13 cellular contexts compared by ENCODE assay signal in the genomic region with DNA sequence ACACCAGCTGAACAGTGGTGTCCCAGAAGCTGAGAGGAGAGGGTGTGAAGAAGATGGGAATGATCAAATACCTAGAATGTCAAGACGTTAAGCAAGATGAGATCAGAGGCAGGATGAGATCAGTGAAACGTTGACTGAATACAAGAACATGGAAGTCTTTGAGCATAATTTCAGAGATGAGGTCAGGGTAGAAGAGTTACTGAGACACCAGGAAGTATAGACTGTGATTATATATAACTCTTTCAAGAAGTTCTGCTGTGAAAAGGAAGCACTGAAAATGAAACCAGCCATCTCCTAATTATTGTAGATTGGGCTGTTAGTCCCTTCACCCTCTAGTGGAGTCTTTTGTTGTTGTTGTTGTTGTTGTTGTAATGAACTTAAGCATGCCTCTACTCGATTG. TPM values are rescaled to one million over a fixed set of nuclear protein-coding genes. Genes with fewer than 3 reads are reported as not detected.
DNase-seq lines count a peak whose midpoint lies in the region; ATAC-seq, FAIRE-seq and TF ChIP-seq lines count a peak whose summit lies in the region.
"Had no signal": no experiment of that assay in that cellular context is flagged by ENCODE, and none has a peak within 500 bp of the region (broad histone marks: within the 10 kb centered on the region; RNA-seq: fewer than 3 reads in every experiment).

No MANE protein-coding gene starts in this region.

- H3K9me3 ChIP-seq in OCI-LY3 (ENCODE audit: insufficient read depth, low read length) (no peaks in the 10 kb centered on the region), small intestine (ENCODE audit: control insufficient read depth, low read depth) (no peaks in the 10 kb centered on the region)
- H3K9me3 ChIP-seq: left lung had no signal

- H3K79me2 ChIP-seq in OCI-LY3 (ENCODE audit: low read length): peaks cover 52% of the 10 kb centered on the region

- H4K20me1 ChIP-seq in OCI-LY3 (ENCODE audit: insufficient read depth, low read length): peaks cover 7% of the 10 kb centered on the region; the same call in 1 of the 2 replicates

- H3K27me3 ChIP-seq in OCI-LY3 (ENCODE audit: low read depth, low read length) (no peaks in the 10 kb centered on the region), small intestine (ENCODE audit: control insufficient read depth in 2 of 2, insufficient read depth in 2 of 2, low read length in 2 of 2) (no peaks in the 10 kb centered on the region)
- H3K27me3 ChIP-seq: left lung had no signal

- ATAC-seq in GM19455 (IDR thresholded peaks at IDR 0.05; ENCODE audit: unreplicated experiment): peak; percentile 57
- ATAC-seq in HG03025 (IDR thresholded peaks at IDR 0.05; ENCODE audit: low FRiP score, unreplicated experiment): peak; percentile 74
- ATAC-seq: CD8-positive, alpha-beta T cell; left lung had no signal

- no peak overlapping the region for H2AFZ ChIP-seq in OCI-LY3 (ENCODE audit: low read depth, low read length)

- no peak overlapping the region for H3K4me2 ChIP-seq in OCI-LY3 (ENCODE audit: low read length)

- H3K27ac ChIP-seq in OCI-LY3 (ENCODE audit: low read length) (peak overlapping the region; percentile 25; the same call in 1 of the 2 replicates), small intestine (ENCODE audit: low read depth in 1 of 2, low read length in 1 of 2) (no peak overlapping the region)
- H3K27ac ChIP-seq: left lung had no signal

- WGBS in small intestine, 3 donors: 67 to 79% (median 70%) methylated on average over 3 of the region's 3 CpGs

- H3K4me3 ChIP-seq in GM12875 (ENCODE audit: low read depth, low read length) (no peak overlapping the region), OCI-LY3 (ENCODE audit: low read length) (no peak overlapping the region), small intestine (ENCODE audit: low read depth in 1 of 2, low read length in 2 of 2) (no peak overlapping the region)
- H3K4me3 ChIP-seq: left lung had no signal

- H3K4me1 ChIP-seq in OCI-LY3 (ENCODE audit: low read length) (peaks cover 4% of the 10 kb centered on the region; the same call in 1 of the 2 replicates), small intestine (ENCODE audit: control insufficient read depth in 2 of 2, insufficient read depth in 1 of 2, low read depth in 1 of 2, low read length in 1 of 2) (no peaks in the 10 kb centered on the region)

- 0 out of 2 replicates have a peak, but pooled peaks have one; percentile 2 for TF ChIP-seq CTCF in GM12875 (IDR thresholded peaks at IDR 0.05; ENCODE audit: borderline replicate concordance, insufficient read depth, low read depth, low read length)
- TF ChIP-seq CTCF in OCI-LY3 (IDR thresholded peaks at IDR 0.05; ENCODE audit: low read depth, low read length): no peak

- no peak for FAIRE-seq in small intestine (lab: Jason Lieb, UNC)

- H3K36me3 ChIP-seq in OCI-LY3 (replicated peaks; ENCODE audit: low read depth, low read length) (peaks cover 73% of the 10 kb centered on the region), small intestine (ENCODE audit: control insufficient read depth in 2 of 2, insufficient read depth in 2 of 2, low read length in 2 of 2) (no peaks in the 10 kb centered on the region)
- H3K36me3 ChIP-seq: left lung had no signal

- DNase-seq in small intestine (no peak), AG08395 (ENCODE audit: low spot score) (no peak), EL (no peak)
- no peak for DNase-seq in stimulated activated CD4-positive, alpha-beta T cell treated with anti-CD3 and anti-CD28 coated beads, Interleukin-1b, Interleukin-23, amount 100 ng/mL, for 48 hours
- DNase-seq: activated CD4-positive, alpha-beta memory T cell treated with anti-CD3 and anti-CD28 coated beads for 36 hours; CD8-positive, alpha-beta T cell; left lung; NCI-H748 treated with DMSO at 0.1 percent for 48 hours; stimulated activated CD4-positive, alpha-beta T cell treated with anti-CD3 and anti-CD28 coated beads, Interleukin-2, amount 100 ng/mL, for 48 hours had no signal

- H3K9ac ChIP-seq in OCI-LY3 (ENCODE audit: low read length): no peak overlapping the region

RNA-seq across cellular contexts. Expression of a gene that starts 9.1 kb away (rescaled TPM):
- 1 to 10 TPM in 2 of 3 donors, under 1 TPM in 1; 0.54 to 5.5 (median 1.8) TPM for polyA plus RNA-seq in small intestine
